In genomic region chr3:36366308-36366707, GRCh38 we compare ENCODE assay signal across 30 cellular contexts. TPM values are rescaled to one million over a fixed set of nuclear protein-coding genes. Genes with fewer than 3 reads are reported as not detected.
"Had no signal": no experiment of that assay in that cellular context is flagged by ENCODE, and none has a peak within 500 bp of the region (broad histone marks: within the 10 kb centered on the region; RNA-seq: fewer than 3 reads in every experiment).

No MANE protein-coding gene starts in this region.

- H3K9me3 ChIP-seq: neutrophil, vagina had no signal

- H3K36me3 ChIP-seq: neutrophil, vagina had no signal

- DNase-seq: activated B cell treated with CpG ODN at 0.5 μM for 24 hours; activated CD4-positive, alpha-beta T cell treated with anti-CD3 and anti-CD28 coated beads, Interleukin-2, amount 50 U/mL, for 1 hour; activated CD8-positive, alpha-beta T cell treated with anti-CD3 and anti-CD28 coated beads for 36 hours; activated gamma-delta T cell treated with Interleukin-2 at 50 U/mL for 16 hours; activated naive CD4-positive, alpha-beta T cell treated with anti-CD3 and anti-CD28 coated beads, Interleukin-2, amount 50 U/mL, for 16 hours; activated T-cell treated with anti-CD3 and anti-CD28 coated beads, Interleukin-2, amount 50 U/mL, for 4 hours; amniotic stem cell; cortex of kidney; endodermal cell; foreskin fibroblast; head of caudate nucleus; hippocampal formation; immature natural killer cell; kidney; left colon; naive B cell; nephron progenitor cell; stimulated activated CD4-positive, alpha-beta T cell treated with anti-CD3 and anti-CD28 coated beads, Interleukin-4, amount 100 ng/mL, for 24 hours; stimulated activated naive CD8-positive, alpha-beta T cell treated with anti-CD3 and anti-CD28 coated beads, Interleukin-15, amount 100 ng/mL, for 72 hours; substantia nigra had no signal

- H3K4me3 ChIP-seq: skin epidermis, vagina had no signal

- H3K27me3 Mint-ChIP-seq: activated B cell treated with CpG ODN at 0.5 μM for 24 hours; activated CD8-positive, alpha-beta T cell treated with anti-CD3 and anti-CD28 coated beads for 36 hours; activated T-helper 17 cell treated with anti-CD3 and anti-CD28 coated beads, Interleukin-2, amount 50 U/mL, for 72 hours; progenitor cell of endocrine pancreas; type B pancreatic cell had no signal

- H3K4me3 Mint-ChIP-seq: activated B cell treated with CpG ODN at 0.5 μM for 24 hours; activated CD8-positive, alpha-beta T cell treated with anti-CD3 and anti-CD28 coated beads for 36 hours; activated T-cell treated with anti-CD3 and anti-CD28 coated beads, Interleukin-2, amount 50 U/mL, for 4 hours; activated T-helper 17 cell treated with anti-CD3 and anti-CD28 coated beads, Interleukin-2, amount 50 U/mL, for 72 hours; endodermal cell; immature natural killer cell; mesothelial cell of epicardium; naive B cell; nephron progenitor cell; stimulated activated effector memory CD8-positive, alpha-beta T cell treated with anti-CD3 and anti-CD28 coated beads, Interleukin-12 subunit alpha, Interleukin-12 subunit beta, amount 100 ng/mL, for 72 hours; stimulated activated naive CD8-positive, alpha-beta T cell treated with anti-CD3 and anti-CD28 coated beads, Interleukin-15, amount 100 ng/mL, for 72 hours; type B pancreatic cell had no signal

- ATAC-seq: activated CD8-positive, alpha-beta T cell treated with anti-CD3 and anti-CD28 coated beads for 36 hours; activated T-cell treated with anti-CD3 and anti-CD28 coated beads, Interleukin-2, amount 50 U/mL, for 4 hours; activated T-helper 17 cell treated with anti-CD3 and anti-CD28 coated beads, Interleukin-2, amount 50 U/mL, for 72 hours; esophagus mucosa; left colon; sciatic nerve; stimulated activated effector memory CD8-positive, alpha-beta T cell treated with anti-CD3 and anti-CD28 coated beads, Interleukin-12 subunit alpha, Interleukin-12 subunit beta, amount 100 ng/mL, for 72 hours; stimulated activated naive CD8-positive, alpha-beta T cell treated with anti-CD3 and anti-CD28 coated beads, Interleukin-15, amount 100 ng/mL, for 72 hours had no signal

- H3K36me3 Mint-ChIP-seq: immature natural killer cell; mesothelial cell of epicardium; naive B cell; stimulated activated effector memory CD8-positive, alpha-beta T cell treated with anti-CD3 and anti-CD28 coated beads, Interleukin-12 subunit alpha, Interleukin-12 subunit beta, amount 100 ng/mL, for 72 hours; type B pancreatic cell had no signal

- H3K4me1 ChIP-seq: vagina had no signal

- H3K27ac Mint-ChIP-seq: activated B cell treated with CpG ODN at 0.5 μM for 24 hours; activated CD8-positive, alpha-beta T cell treated with anti-CD3 and anti-CD28 coated beads for 36 hours; activated T-helper 17 cell treated with anti-CD3 and anti-CD28 coated beads, Interleukin-2, amount 50 U/mL, for 72 hours; endodermal cell; immature natural killer cell; mesothelial cell of epicardium; naive B cell; nephron progenitor cell; progenitor cell of endocrine pancreas; stimulated activated effector memory CD8-positive, alpha-beta T cell treated with anti-CD3 and anti-CD28 coated beads, Interleukin-12 subunit alpha, Interleukin-12 subunit beta, amount 100 ng/mL, for 72 hours; stimulated activated naive CD8-positive, alpha-beta T cell treated with anti-CD3 and anti-CD28 coated beads, Interleukin-15, amount 100 ng/mL, for 72 hours; type B pancreatic cell had no signal

- H3K4me1 Mint-ChIP-seq: activated B cell treated with CpG ODN at 0.5 μM for 24 hours; activated T-helper 17 cell treated with anti-CD3 and anti-CD28 coated beads, Interleukin-2, amount 50 U/mL, for 72 hours; immature natural killer cell; naive B cell; stimulated activated effector memory CD8-positive, alpha-beta T cell treated with anti-CD3 and anti-CD28 coated beads, Interleukin-12 subunit alpha, Interleukin-12 subunit beta, amount 100 ng/mL, for 72 hours; stimulated activated naive CD8-positive, alpha-beta T cell treated with anti-CD3 and anti-CD28 coated beads, Interleukin-15, amount 100 ng/mL, for 72 hours had no signal

- H3K27me3 ChIP-seq: neutrophil, vagina had no signal

- H3K9me3 Mint-ChIP-seq: activated B cell treated with CpG ODN at 0.5 μM for 24 hours; activated CD8-positive, alpha-beta T cell treated with anti-CD3 and anti-CD28 coated beads for 36 hours; activated T-cell treated with anti-CD3 and anti-CD28 coated beads, Interleukin-2, amount 50 U/mL, for 4 hours; endodermal cell; mesothelial cell of epicardium; nephron progenitor cell had no signal

RNA-seq across cellular contexts. Expression of gene STAC, which starts 14.0 kb away (rescaled TPM):
- polyA plus RNA-seq: immature natural killer cell had no signal
